Comparison of ENCODE assay signal across 17 cellular contexts in genomic region chr3:39220551-39221530, GRCh38. TPM values are rescaled to one million over a fixed set of nuclear protein-coding genes. Genes with fewer than 3 reads are reported as not detected.
DNase-seq lines count a peak whose midpoint lies in the region; ATAC-seq and TF ChIP-seq lines count a peak whose summit lies in the region.
"Had no signal": no experiment of that assay in that cellular context is flagged by ENCODE, and none has a peak within 500 bp of the region (broad histone marks: within the 10 kb centered on the region; RNA-seq: fewer than 3 reads in every experiment).

No MANE protein-coding gene starts in this region.

- peak overlapping the region; percentile 60 for H2AFZ ChIP-seq in neural progenitor cell (replicated peaks)
- H2AFZ ChIP-seq in H9 (ENCODE audit: low read length), result no peak overlapping the region

- H3K9me3 ChIP-seq in neural progenitor cell (ENCODE audit: low read depth) (no peaks in the 10 kb centered on the region), H9 (ENCODE audit: control insufficient read depth, low read depth, low read length) (no peaks in the 10 kb centered on the region)
- H3K9me3 ChIP-seq: tibial artery had no signal

- DNase-seq in activated CD4-positive, alpha-beta T cell treated with anti-CD3 and anti-CD28 coated beads, Interleukin-2, amount 10 ng/mL, durations not matched to agents 7 days and 5 days, result peak; percentile 33
- no peak for DNase-seq in activated CD4-positive, alpha-beta T cell treated with anti-CD3 and anti-CD28 coated beads, Interleukin-2, amount 50 U/mL, for 1 hour
- no peak for DNase-seq in T-helper 2 cell treated with Interferon-gamma antibody and Interleukin-4, amounts not matched to agents 5 μg/mL and 100 μg/mL, for 36 hours (ENCODE audit: low spot score)
- DNase-seq in neural progenitor cell (ENCODE audit: low spot score), result no peak
- no peak for DNase-seq in H9
- no peak for DNase-seq in NCI-H2171 treated with DMSO at 0.1 percent for 48 hours (lab: John Stamatoyannopoulos, UW)
- DNase-seq: DMS153, foreskin melanocyte, NCI-H69, tibial artery had no signal

- H3K79me2 ChIP-seq in neural progenitor cell (ENCODE audit: low read depth) (no peaks in the 10 kb centered on the region), H9 (ENCODE audit: insufficient read depth, low read length) (no peaks in the 10 kb centered on the region)

- H3K27ac ChIP-seq in neural progenitor cell, result no peak overlapping the region
- H3K27ac ChIP-seq in H9 (ENCODE audit: insufficient read length, low read depth, low read length), result no peak overlapping the region
- H3K27ac ChIP-seq: HL-60, tibial artery had no signal

- peaks cover 57% of the 10 kb centered on the region for H3K27me3 Mint-ChIP-seq in activated CD4-positive, alpha-beta T cell treated with anti-CD3 and anti-CD28 coated beads, Interleukin-2, amount 10 ng/mL, durations not matched to agents 7 days and 5 days
- peaks cover 36% of the 10 kb centered on the region for H3K27me3 Mint-ChIP-seq in T-helper 2 cell treated with Interferon-gamma antibody and Interleukin-4, amounts not matched to agents 5 μg/mL and 100 μg/mL, for 36 hours (ENCODE audit: low read depth)
- H3K27me3 Mint-ChIP-seq in neural progenitor cell (ENCODE audit: insufficient read depth, low read depth) (peaks cover 7% of the 10 kb centered on the region), H9 (ENCODE audit: low read depth) (peaks cover 11% of the 10 kb centered on the region; the same call in 1 of the 2 replicates)

- peak; percentile 36 for ATAC-seq in HG03442 (IDR thresholded peaks at IDR 0.05; ENCODE audit: unreplicated experiment)
- ATAC-seq in GM19397 (IDR thresholded peaks at IDR 0.05; ENCODE audit: unreplicated experiment), result no peak

- H3K18ac ChIP-seq in H9 (ENCODE audit: insufficient read length, low read depth, low read length), result no peak overlapping the region

- no CpG with 5 or more reads among the region's 4 CpGs for WGBS in H9 (ENCODE audit: extremely low coverage, insufficient read length, low lambda C conversion rate)

- no peak overlapping the region for H4K91ac ChIP-seq in H9 (ENCODE audit: insufficient read length, low read depth, low read length)

- no peak overlapping the region for H3K14ac ChIP-seq in H9 (ENCODE audit: insufficient read depth, low read length)

- no peaks in the 10 kb centered on the region for H3K79me1 ChIP-seq in H9 (ENCODE audit: insufficient read depth, low read depth, low read length, poor library complexity, severe bottlenecking)

- H3K27me3 ChIP-seq in neural progenitor cell (no peaks in the 10 kb centered on the region), H9 (ENCODE audit: insufficient read depth, low read length) (no peaks in the 10 kb centered on the region)

- no peak overlapping the region for H3K9ac ChIP-seq in neural progenitor cell
- H3K9ac ChIP-seq in H9 (ENCODE audit: extremely low read depth, insufficient read length, low read length), result no peak overlapping the region

- CTCF ChIA-PET in activated CD4-positive, alpha-beta T cell treated with anti-CD3 and anti-CD28 coated beads, Interleukin-2, amount 10 ng/mL, durations not matched to agents 7 days and 5 days (lab: Charles Lee), result interaction anchor here (0.6 to 1.5 kb wide), 5 partner anchors 9 to 95 kb away, joined by 3 to 4 read pairs (median 3); partner anchors contain the start of gene XIRP1

- H2BK12ac ChIP-seq in H9 (ENCODE audit: insufficient read length, low read depth, low read length), result no peak overlapping the region

- H3K4me2 ChIP-seq in neural progenitor cell, result no peak overlapping the region
- no peak overlapping the region for H3K4me2 ChIP-seq in H9 (ENCODE audit: insufficient read depth, insufficient read length, low read length)
- H3K4me2 ChIP-seq: smooth muscle cell had no signal

- no peak overlapping the region for H2BK20ac ChIP-seq in H9 (ENCODE audit: low read depth, low read length, poor library complexity, severe bottlenecking)

- H2BK5ac ChIP-seq in H9 (ENCODE audit: insufficient read length, low read length), result no peak overlapping the region

- H2BK120ac ChIP-seq in H9 (ENCODE audit: low read depth, low read length, poor library complexity, severe bottlenecking), result no peak overlapping the region

- no peak overlapping the region for H3K23ac ChIP-seq in H9 (ENCODE audit: insufficient read length, low read depth, low read length)

- no peaks in the 10 kb centered on the region for H3K23me2 ChIP-seq in H9 (ENCODE audit: insufficient read length, low read depth, low read length, poor library complexity, severe bottlenecking)

- no peaks in the 10 kb centered on the region for H3K36me3 Mint-ChIP-seq in activated CD4-positive, alpha-beta T cell treated with anti-CD3 and anti-CD28 coated beads, Interleukin-2, amount 10 ng/mL, durations not matched to agents 7 days and 5 days (ENCODE audit: low read depth)
- H3K36me3 Mint-ChIP-seq in T-helper 2 cell treated with Interferon-gamma antibody and Interleukin-4, amounts not matched to agents 5 μg/mL and 100 μg/mL, for 36 hours (ENCODE audit: low read depth), result no peaks in the 10 kb centered on the region
- H3K36me3 Mint-ChIP-seq in neural progenitor cell (no peaks in the 10 kb centered on the region), H9 (ENCODE audit: insufficient read depth in 1 of 3, low read depth in 3 of 3) (no peaks in the 10 kb centered on the region; a peak in 1 of 7 replicates)

- H3K4me3 ChIP-seq in neural progenitor cell, result no peak overlapping the region
- H3K4me3 ChIP-seq: smooth muscle cell, tibial artery had no signal

- no peaks in the 10 kb centered on the region for H3K36me3 ChIP-seq in neural progenitor cell
- H3K36me3 ChIP-seq: tibial artery had no signal

- TF ChIP-seq CTCF in neural progenitor cell (IDR thresholded peaks at IDR 0.05) (no peak), H9 (conservative IDR thresholded peaks at IDR 0.05) (no peak)

- H3K4ac ChIP-seq in H9 (ENCODE audit: low read depth, low read length), result no peak overlapping the region

- H4K5ac ChIP-seq in H9 (ENCODE audit: insufficient read length, low read depth, low read length), result no peak overlapping the region

- H3K4me1 Mint-ChIP-seq in activated CD4-positive, alpha-beta T cell treated with anti-CD3 and anti-CD28 coated beads, Interleukin-2, amount 10 ng/mL, durations not matched to agents 7 days and 5 days, result peaks cover 40% of the 10 kb centered on the region
- H3K4me1 Mint-ChIP-seq in T-helper 2 cell treated with Interferon-gamma antibody and Interleukin-4, amounts not matched to agents 5 μg/mL and 100 μg/mL, for 36 hours (ENCODE audit: low read depth), result peaks cover 32% of the 10 kb centered on the region
- H3K4me1 Mint-ChIP-seq in neural progenitor cell (no peaks in the 10 kb centered on the region), H9 (no peaks in the 10 kb centered on the region)
- H3K4me1 Mint-ChIP-seq: neural crest cell had no signal

- no peak overlapping the region for H3K27ac Mint-ChIP-seq in activated CD4-positive, alpha-beta T cell treated with anti-CD3 and anti-CD28 coated beads, Interleukin-2, amount 10 ng/mL, durations not matched to agents 7 days and 5 days
- H3K27ac Mint-ChIP-seq in T-helper 2 cell treated with Interferon-gamma antibody and Interleukin-4, amounts not matched to agents 5 μg/mL and 100 μg/mL, for 36 hours, result peak overlapping the region; percentile 64
- no peak overlapping the region for H3K27ac Mint-ChIP-seq in neural progenitor cell
- H3K27ac Mint-ChIP-seq in H9, result no peak overlapping the region

- H3F3A ChIP-seq in neural progenitor cell (ENCODE audit: low read depth), result no peaks in the 10 kb centered on the region

- no peak overlapping the region for H3K4me3 Mint-ChIP-seq in activated CD4-positive, alpha-beta T cell treated with anti-CD3 and anti-CD28 coated beads, Interleukin-2, amount 10 ng/mL, durations not matched to agents 7 days and 5 days
- H3K4me3 Mint-ChIP-seq in T-helper 2 cell treated with Interferon-gamma antibody and Interleukin-4, amounts not matched to agents 5 μg/mL and 100 μg/mL, for 36 hours, result peak overlapping the region; percentile 53
- H3K4me3 Mint-ChIP-seq in neural progenitor cell (no peak overlapping the region), H9 (no peak overlapping the region)
- H3K4me3 Mint-ChIP-seq: neural crest cell had no signal

- no peak overlapping the region for H2BK15ac ChIP-seq in H9 (ENCODE audit: low read depth, low read length)

- no peak overlapping the region for H4K8ac ChIP-seq in H9 (replicated peaks; ENCODE audit: insufficient read length, low read depth, low read length)

- H3K4me1 ChIP-seq in neural progenitor cell (no peaks in the 10 kb centered on the region), H9 (ENCODE audit: insufficient read depth, low read length) (no peaks in the 10 kb centered on the region)
- H3K4me1 ChIP-seq: tibial artery had no signal

- H4K20me1 ChIP-seq in neural progenitor cell (ENCODE audit: low read depth) (no peaks in the 10 kb centered on the region), H9 (ENCODE audit: control insufficient read depth, insufficient read depth, insufficient read length) (no peaks in the 10 kb centered on the region)

- H2AK5ac ChIP-seq in H9 (ENCODE audit: insufficient read length, low read length), result no peak overlapping the region

- H3T11ph ChIP-seq in H9 (ENCODE audit: low read length), result no peak overlapping the region

- no peaks in the 10 kb centered on the region for H3K9me3 Mint-ChIP-seq in activated CD4-positive, alpha-beta T cell treated with anti-CD3 and anti-CD28 coated beads, Interleukin-2, amount 10 ng/mL, durations not matched to agents 7 days and 5 days
- no peaks in the 10 kb centered on the region for H3K9me3 Mint-ChIP-seq in T-helper 2 cell treated with Interferon-gamma antibody and Interleukin-4, amounts not matched to agents 5 μg/mL and 100 μg/mL, for 36 hours
- H3K9me3 Mint-ChIP-seq in neural progenitor cell, result no peaks in the 10 kb centered on the region
- no peaks in the 10 kb centered on the region for H3K9me3 Mint-ChIP-seq in H9
- H3K9me3 Mint-ChIP-seq: neural crest cell had no signal

- POLR2A ChIA-PET in activated CD4-positive, alpha-beta T cell treated with anti-CD3 and anti-CD28 coated beads, Interleukin-2, amount 10 ng/mL, durations not matched to agents 7 days and 5 days (lab: Charles Lee), result interaction anchor here (0.5 kb wide), 1 partner anchor 14 kb away, joined by 3 read pairs; no protein-coding TSS in a partner anchor

- no peak overlapping the region for H3K56ac ChIP-seq in H9 (ENCODE audit: insufficient read length, low read depth, low read length)

RNA-seq across cellular contexts. Expression of gene XIRP1, which starts 28.4 kb away (rescaled TPM):
- total RNA-seq in activated CD4-positive, alpha-beta T cell treated with anti-CD3 and anti-CD28 coated beads, Interleukin-2, amount 10 ng/mL, durations not matched to agents 7 days and 5 days, result not detected
- total RNA-seq in neural progenitor cell (ENCODE audit: low replicate concordance) (not detected in 2 replicates), H9 (2021) (not detected in 2 replicates)
- total RNA-seq: A172, neural crest cell had no signal

RNA-seq across cellular contexts. Expression of gene CX3CR1, which starts 59.0 kb away (rescaled TPM):
- total RNA-seq in activated CD4-positive, alpha-beta T cell treated with anti-CD3 and anti-CD28 coated beads, Interleukin-2, amount 10 ng/mL, durations not matched to agents 7 days and 5 days, result 1 to 10 TPM in 1 of 2 experiments, under 1 TPM in 1; 0.60 to 1.5 TPM
- total RNA-seq in neural progenitor cell (ENCODE audit: low replicate concordance) (0.06 TPM in 1 of 2 replicates, not detected in the other), H9 (2021) (0.09 TPM in 1 of 2 replicates, not detected in the other)
- total RNA-seq: A172, kidney epithelial cell, smooth muscle cell had no signal
